Comparison of ENCODE assay signal across 19 cellular contexts in the genomic region with DNA sequence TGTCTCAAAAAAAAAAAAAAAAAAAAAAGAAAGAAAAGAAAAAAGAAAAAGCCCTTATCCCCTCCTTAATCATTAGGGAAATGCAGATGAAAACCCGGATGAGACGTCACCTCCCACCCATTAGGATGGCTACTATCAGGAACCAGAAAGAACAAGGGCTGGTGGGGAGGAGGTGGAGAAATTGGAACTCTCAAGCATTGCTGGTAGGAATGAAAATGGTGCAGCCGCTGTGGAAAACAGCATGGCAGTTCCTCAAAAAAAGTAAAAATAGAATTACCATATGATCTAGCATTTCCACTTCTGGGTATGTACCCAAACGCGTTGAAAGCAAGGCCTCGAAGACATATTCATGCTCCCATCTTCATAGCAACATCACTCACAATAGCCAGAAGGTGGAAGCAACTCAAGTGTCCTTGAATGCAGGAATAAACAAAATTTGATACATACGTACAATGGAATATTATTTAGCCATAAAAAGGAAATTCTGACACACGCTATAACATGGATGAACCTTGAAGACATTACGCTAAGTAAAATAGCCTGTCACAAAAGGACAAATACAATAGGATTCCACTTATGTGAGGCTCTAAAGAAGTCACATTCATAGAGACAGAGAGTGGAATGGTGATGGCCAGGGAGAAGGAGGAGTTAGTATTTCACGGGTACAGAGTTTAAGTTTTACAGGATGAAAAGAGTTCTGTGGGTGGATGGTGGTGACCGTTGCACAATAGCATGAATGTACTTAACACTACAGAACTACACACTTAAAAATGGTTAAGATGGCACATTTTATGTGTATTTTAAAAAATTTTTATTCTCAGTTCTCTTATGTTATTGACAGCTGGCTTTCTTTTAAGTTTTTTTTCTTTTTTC.
DNase-seq lines count a peak whose midpoint lies in the region; ATAC-seq, FAIRE-seq and TF ChIP-seq lines count a peak whose summit lies in the region.
"Had no signal": no experiment of that assay in that cellular context is flagged by ENCODE, and none has a peak within 500 bp of the region (broad histone marks: within the 10 kb centered on the region; RNA-seq: fewer than 3 reads in every experiment).

No MANE protein-coding gene starts in this region.

- H3K9me3 ChIP-seq in heart right ventricle (no peaks in the 10 kb centered on the region), neural progenitor cell (ENCODE audit: low read depth) (no peaks in the 10 kb centered on the region)
- H3K9me3 ChIP-seq: prostate gland had no signal

- intact Hi-C loops in heart right ventricle (cut with DNase I) (loop anchor here in 1 of 10 donors (10.0 kb wide), 1 partner anchor 260 kb away; no protein-coding TSS in a partner anchor), left cardiac atrium (cut with DNase I) (no loop called here)

- peaks cover 2% of the 10 kb centered on the region for H3K4me1 Mint-ChIP-seq in brain
- peaks cover 31% of the 10 kb centered on the region for H3K4me1 Mint-ChIP-seq in neural progenitor cell

- H3K4me1 ChIP-seq in heart right ventricle: peaks cover 0 to 68% (median 9%) of the 10 kb centered on the region in 9 donors
- H3K4me1 ChIP-seq in neural progenitor cell: peaks cover 6% of the 10 kb centered on the region
- H3K4me1 ChIP-seq: prostate gland had no signal

- peaks cover 0 to 9% (median 2%) of the 10 kb centered on the region in 5 experiments for H3K9me3 Mint-ChIP-seq in brain
- H3K9me3 Mint-ChIP-seq in neural progenitor cell: no peaks in the 10 kb centered on the region
- H3K9me3 Mint-ChIP-seq: activated naive CD4-positive, alpha-beta T cell treated with anti-CD3 and anti-CD28 coated beads for 36 hours had no signal

- ATAC-seq in heart right ventricle (peak in 5 of 8 donors; percentile 13 to 35 (median 28)), left cardiac atrium (no peak), HG03095 (IDR thresholded peaks at IDR 0.05; ENCODE audit: unreplicated experiment) (no peak)
- ATAC-seq: activated CD4-positive, alpha-beta T cell treated with anti-CD3 and anti-CD28 coated beads for 36 hours had no signal

- H3K4me3 ChIP-seq in heart right ventricle: no peak overlapping the region
- no peak overlapping the region for H3K4me3 ChIP-seq in neural progenitor cell
- H3K4me3 ChIP-seq: prostate gland had no signal

- H3K4me2 ChIP-seq in neural progenitor cell: no peak overlapping the region

- H3K27ac ChIP-seq in heart right ventricle (peak overlapping the region in 5 of 10 donors; percentile 43 to 89 (median 58)), neural progenitor cell (no peak overlapping the region)
- H3K27ac ChIP-seq: prostate gland had no signal

- H2AFZ ChIP-seq in neural progenitor cell (replicated peaks): no peak overlapping the region

- no peaks in the 10 kb centered on the region for H4K20me1 ChIP-seq in neural progenitor cell (ENCODE audit: low read depth)

- H3K79me2 ChIP-seq in neural progenitor cell (ENCODE audit: low read depth): no peaks in the 10 kb centered on the region

- FAIRE-seq in GM19239 (lab: Jason Lieb, UNC): no peak
- FAIRE-seq: GM12891 had no signal

- H3K36me3 Mint-ChIP-seq in brain (no peaks in the 10 kb centered on the region), neural progenitor cell (no peaks in the 10 kb centered on the region)

- H3K27me3 Mint-ChIP-seq in brain (peaks cover 9% of the 10 kb centered on the region), neural progenitor cell (ENCODE audit: insufficient read depth, low read depth) (peaks cover 14% of the 10 kb centered on the region)
- H3K27me3 Mint-ChIP-seq: activated CD4-positive, alpha-beta T cell treated with anti-CD3 and anti-CD28 coated beads for 36 hours had no signal

- H3K27ac Mint-ChIP-seq in brain (peak overlapping the region; percentile 7 to 79 (median 43)), neural progenitor cell (peak overlapping the region; percentile 46)
- H3K27ac Mint-ChIP-seq: activated CD4-positive, alpha-beta T cell treated with anti-CD3 and anti-CD28 coated beads for 36 hours; activated naive CD4-positive, alpha-beta T cell treated with anti-CD3 and anti-CD28 coated beads for 36 hours had no signal

- H3K27me3 ChIP-seq in heart right ventricle: no peaks in the 10 kb centered on the region
- H3K27me3 ChIP-seq in neural progenitor cell: no peaks in the 10 kb centered on the region

- 81 to 84% methylated on average over 11 of the region's 11 CpGs for WGBS in heart right ventricle, 2 donors

- no peak for TF ChIP-seq CTCF in heart right ventricle (IDR thresholded peaks at IDR 0.05)
- TF ChIP-seq CTCF in brain (conservative IDR thresholded peaks at IDR 0.05): no peak
- TF ChIP-seq CTCF in neural progenitor cell (IDR thresholded peaks at IDR 0.05): no peak

- H3K36me3 ChIP-seq in heart right ventricle (no peaks in the 10 kb centered on the region), neural progenitor cell (no peaks in the 10 kb centered on the region)
- H3K36me3 ChIP-seq: prostate gland had no signal

- peaks cover 19% of the 10 kb centered on the region for H3F3A ChIP-seq in neural progenitor cell (ENCODE audit: low read depth)

- H3K4me3 Mint-ChIP-seq in brain (no peak overlapping the region), neural progenitor cell (no peak overlapping the region)
- H3K4me3 Mint-ChIP-seq: activated CD4-positive, alpha-beta T cell treated with anti-CD3 and anti-CD28 coated beads for 36 hours; activated naive CD4-positive, alpha-beta T cell treated with anti-CD3 and anti-CD28 coated beads for 36 hours had no signal

- no peak for DNase-seq in heart right ventricle
- no peak for DNase-seq in left cardiac atrium
- DNase-seq in neural progenitor cell (ENCODE audit: low spot score): no peak
- no peak for DNase-seq in NCI-H1417 (lab: John Stamatoyannopoulos, UW)
- DNase-seq in DMS153 (lab: John Stamatoyannopoulos, UW): no peak
- no peak for DNase-seq in GM19239 (ENCODE audit: insufficient read length, low spot score)
- DNase-seq: ACHN; activated CD4-positive, alpha-beta T cell treated with anti-CD3 and anti-CD28 coated beads for 36 hours; activated naive CD4-positive, alpha-beta T cell treated with anti-CD3 and anti-CD28 coated beads for 36 hours; effector CD4-positive, alpha-beta T cell; HCEC 1CT; NCI-H1092 treated with DMSO at 0.1 percent for 48 hours; NCI-H2171; SHP77 treated with DMSO at 0.1 percent for 48 hours; T-helper 9 cell had no signal

- no peak overlapping the region for H3K9ac ChIP-seq in neural progenitor cell

Comparison
In these comparisons a context has a peak if more than half of its experiments do, and no peak if none do; other contexts are left out.
1. ATAC-seq: peak in heart right ventricle (5 of 8); none in left cardiac atrium (0 of 2) and HG03095 (single experiment).